ENCODE assay signal across 20 cellular contexts in genomic region chr12:1001507-1001906, GRCh38. TPM values are rescaled to one million over a fixed set of nuclear protein-coding genes. Genes with fewer than 3 reads are reported as not detected.
DNase-seq lines count a peak whose midpoint lies in the region; ATAC-seq, FAIRE-seq and TF ChIP-seq lines count a peak whose summit lies in the region.
"Had no signal": no experiment of that assay in that cellular context is flagged by ENCODE, and none has a peak within 500 bp of the region (broad histone marks: within the 10 kb centered on the region; RNA-seq: fewer than 3 reads in every experiment).

No MANE protein-coding gene starts in this region.

- no peak overlapping the region for H4K8ac ChIP-seq in trophoblast cell (ENCODE audit: low read depth, low read length)

- H3K4ac ChIP-seq in trophoblast cell (ENCODE audit: low read depth, low read length), result no peak overlapping the region

- H3K9ac ChIP-seq in trophoblast cell (ENCODE audit: low read length), result no peak overlapping the region
- H3K9ac ChIP-seq: BLaER1 treated with 17β-estradiol and CSF1 and Interleukin-3, amounts not matched to agents 10 nM and 100 nM had no signal

- H2BK5ac ChIP-seq in trophoblast cell (ENCODE audit: low read depth, low read length, poor library complexity), result no peak overlapping the region

- H3K4me3 ChIP-seq in A549, result no peak overlapping the region
- no peak overlapping the region for H3K4me3 ChIP-seq in HEK293 (ENCODE audit: low read depth, low read length)
- no peak overlapping the region for H3K4me3 ChIP-seq in trophoblast cell (ENCODE audit: low read depth, low read length)
- H3K4me3 ChIP-seq: BLaER1 treated with 17β-estradiol and CSF1 and Interleukin-3, amounts not matched to agents 10 nM and 100 nM had no signal

- no peak overlapping the region for H3K14ac ChIP-seq in trophoblast cell (ENCODE audit: low read length)

- peak; percentile 63 for FAIRE-seq in A549 (lab: Jason Lieb, UNC)
- no peak for FAIRE-seq in RCC 7860 (lab: Jason Lieb, UNC)
- FAIRE-seq: A204.1, D721Med, G401.6, GM12891, GM19239 had no signal

- no peak for ATAC-seq in A549
- ATAC-seq: CD8-positive, alpha-beta T cell had no signal

- TF ChIP-seq CTCF in A549 (IDR thresholded peaks at IDR 0.05) (no peak), HEK293 (tag by site-specific recombination; IDR thresholded peaks at IDR 0.05) (no peak)

- no peaks in the 10 kb centered on the region for H3K79me2 ChIP-seq in trophoblast cell (ENCODE audit: control insufficient read depth, insufficient read depth, low read length, poor library complexity)

- H3K79me1 ChIP-seq in trophoblast cell (ENCODE audit: low read length), result peaks cover 3% of the 10 kb centered on the region

- no peak overlapping the region for H2BK12ac ChIP-seq in trophoblast cell (ENCODE audit: low read length)

- 91% methylated on average over 3 of the region's 3 CpGs for WGBS in A549 (ENCODE audit: missing lambda C conversion rate)
- no CpG with 5 or more reads among the region's 3 CpGs for WGBS in trophoblast cell (ENCODE audit: extremely low coverage, insufficient coverage, insufficient read length)

- TF ChIP-seq RAD21 in A549 (conservative IDR thresholded peaks at IDR 0.05 in 1 of 2, IDR thresholded peaks at IDR 0.05 in 1 of 2), result no peak

- CTCF ChIA-PET in A549 (lab: Yijun Ruan, JAX) (interaction anchor here (0.6 to 1.3 kb wide), 4 partner anchors 10 to 622 kb away, joined by 3 to 4 read pairs (median 4); partner anchors contain the start of gene RAD52), HEK293 (lab: Yijun Ruan, JAX) (interaction anchor here (1.0 kb wide), 1 partner anchor 9 kb away, joined by 4 read pairs; no protein-coding TSS in a partner anchor)

- no peak for TF ChIP-seq POLR2A in A549 (IDR thresholded peaks at IDR 0.05; ENCODE audit: low read length)

- no peak overlapping the region for H4K91ac ChIP-seq in trophoblast cell (ENCODE audit: low read depth, low read length)

- H2AFZ ChIP-seq in trophoblast cell (ENCODE audit: insufficient read depth, low read length, poor library complexity), result no peak overlapping the region

- peaks cover 4 to 10% of the 10 kb centered on the region in 2 experiments; a peak in 2 of 3 replicates for H3K36me3 ChIP-seq in HEK293 (ENCODE audit: control insufficient read depth in 2 of 2, insufficient read depth in 1 of 2, low read length in 2 of 2)
- H3K36me3 ChIP-seq in trophoblast cell (ENCODE audit: control insufficient read depth in 1 of 2, insufficient read depth in 2 of 2, low read length in 2 of 2), result peaks cover 0 to 3% of the 10 kb centered on the region in 2 experiments

- H2BK120ac ChIP-seq in trophoblast cell (ENCODE audit: insufficient read depth, low read length, poor library complexity), result no peak overlapping the region

- H2AK5ac ChIP-seq in trophoblast cell (ENCODE audit: low read length), result no peak overlapping the region

- no peak for DNase-seq in A549 (ENCODE audit: low read depth in 1 of 2, low spot score in 1 of 2)
- peak; percentile 2 for DNase-seq in RCC 7860 (ENCODE audit: low spot score)
- DNase-seq in trophoblast cell, result no peak
- no peak for DNase-seq in amniotic stem cell (lab: John Stamatoyannopoulos, UW)
- DNase-seq: 8988T; AML-193; Caco-2; Calu3; CD4-positive, alpha-beta T cell; CD8-positive, alpha-beta T cell; DMS79 treated with DMSO at 0.1 percent for 48 hours; GF-D8 had no signal

- H3K9me3 ChIP-seq in A549 (no peaks in the 10 kb centered on the region), HEK293 (ENCODE audit: control insufficient read depth, insufficient read depth, low read depth, low read length) (no peaks in the 10 kb centered on the region), trophoblast cell (ENCODE audit: insufficient read depth, low read depth, low read length) (no peaks in the 10 kb centered on the region)
- H3K9me3 ChIP-seq: BLaER1 treated with 17β-estradiol and CSF1 and Interleukin-3, amounts not matched to agents 10 nM and 100 nM; Caco-2 had no signal

- no peak overlapping the region for H3K23ac ChIP-seq in trophoblast cell (ENCODE audit: low read length)

- POLR2A ChIA-PET in A549 (lab: Yijun Ruan, JAX) (interaction anchor here (1.7 kb wide), 1 partner anchor 11 kb away, joined by 5 read pairs; no protein-coding TSS in a partner anchor), HEK293 (lab: Yijun Ruan, JAX) (interaction anchor here (0.9 kb wide), 1 partner anchor 52 kb away, joined by 3 read pairs; the partner anchor contains the start of gene RAD52)

- H3K4me2 ChIP-seq in A549 (no peak overlapping the region), trophoblast cell (ENCODE audit: low read length) (no peak overlapping the region)
- H3K4me2 ChIP-seq: BLaER1 treated with 17β-estradiol and CSF1 and Interleukin-3, amounts not matched to agents 10 nM and 100 nM had no signal

- no peak overlapping the region for H3K18ac ChIP-seq in trophoblast cell (ENCODE audit: low read length)

- H3K4me1 ChIP-seq in A549 (no peaks in the 10 kb centered on the region), HEK293 (ENCODE audit: control insufficient read depth, insufficient read depth, low read length) (no peaks in the 10 kb centered on the region), trophoblast cell (ENCODE audit: control insufficient read depth in 1 of 2, insufficient read depth in 2 of 2, low read length in 2 of 2) (peaks cover 3 to 7% of the 10 kb centered on the region in 2 experiments)

- no peaks in the 10 kb centered on the region for H3K27me3 ChIP-seq in trophoblast cell (ENCODE audit: insufficient read depth, low read length)
- H3K27me3 ChIP-seq: BLaER1 treated with 17β-estradiol and CSF1 and Interleukin-3, amounts not matched to agents 10 nM and 100 nM had no signal

- H3K27ac ChIP-seq in A549, result no peak overlapping the region
- no peak overlapping the region for H3K27ac ChIP-seq in HEK293 (ENCODE audit: extremely low read depth, low read depth, low read length)
- H3K27ac ChIP-seq in trophoblast cell (ENCODE audit: low read depth, low read length), result no peak overlapping the region
- H3K27ac ChIP-seq: BLaER1 treated with 17β-estradiol and CSF1 and Interleukin-3, amounts not matched to agents 10 nM and 100 nM; C4-2B had no signal

- no peak overlapping the region for H4K12ac ChIP-seq in trophoblast cell (ENCODE audit: low read depth, low read length)

- no peak for TF ChIP-seq EP300 in A549 (IDR thresholded peaks at IDR 0.05)

TF ChIP-seq in A549, 52 proteins besides CTCF, POLR2A, EP300 and RAD21 (continues in another document):
- no peak for TF ChIP-seq CHD2 (IDR thresholded peaks at IDR 0.05; ENCODE audit: low read length, partially characterized antibody)
- no peak for TF ChIP-seq ATOH8 (CRISPR knock-in tag; IDR thresholded peaks at IDR 0.05; ENCODE audit: low read depth)
- no peak for TF ChIP-seq FOSB (CRISPR knock-in tag; IDR thresholded peaks at IDR 0.05)
- TF ChIP-seq ZC3H11A (IDR thresholded peaks at IDR 0.05), result no peak
- TF ChIP-seq FOSL2 (IDR thresholded peaks at IDR 0.05), result no peak
- no peak for TF ChIP-seq FOSL2 (CRISPR knock-in tag; IDR thresholded peaks at IDR 0.05)
- TF ChIP-seq RFX5 (IDR thresholded peaks at IDR 0.05), result no peak
- no peak for TF ChIP-seq HOXB13 (CRISPR knock-in tag; IDR thresholded peaks at IDR 0.05; ENCODE audit: low read depth)

TF ChIP-seq in HEK293, 187 proteins besides CTCF, POLR2A, EP300 and RAD21:
- TF ChIP-seq ZNF843 (tag by site-specific recombination; IDR thresholded peaks at IDR 0.05), result no peak
- TF ChIP-seq ZNF146 (tag by site-specific recombination; IDR thresholded peaks at IDR 0.05), result peak; percentile 92

RNA-seq across cellular contexts. Expression of gene ERC1, which starts 10.5 kb away (rescaled TPM):
- polyA plus RNA-seq in A549 (2011; rRNA removed), result 20.9 and 23.6 TPM in 2 replicates
- 6.5 and 11.9 TPM in 2 replicates for polyA plus RNA-seq in A549 (2012; cell fraction: cytosol; rRNA removed)
- 9.8 and 13.5 TPM in 2 replicates for polyA plus RNA-seq in A549 (2012; cell fraction: nucleus; rRNA removed)
- 12.6 to 14.2 TPM (median 13.6 TPM) in 3 replicates for polyA plus RNA-seq in A549 (2017; fragmentation: RNase III; extraction: RNeasy Plus Mini Kit Qiagen cat#74134 plus additional on column Dnase treatment)
- 56.9 and 91.7 TPM in 2 replicates for polyA minus RNA-seq in A549 (2011; rRNA and poly(A)+ RNA removed)
- polyA plus RNA-seq in trophoblast cell (2013), result 21.3 and 22.4 TPM in 2 replicates

RNA-seq across cellular contexts. Expression of gene RAD52, which starts 52.0 kb away (rescaled TPM):
- polyA plus RNA-seq in A549 (2011; rRNA removed) (23.6 and 29.6 TPM in 2 replicates), A549 (2017; fragmentation: RNase III; extraction: RNeasy Plus Mini Kit Qiagen cat#74134 plus additional on column Dnase treatment) (11.6 to 12.9 TPM (median 12.9 TPM) in 3 replicates)
- polyA plus RNA-seq in A549 (2012; cell fraction: cytosol; rRNA removed), result 9.8 and 10.5 TPM in 2 replicates
- polyA plus RNA-seq in A549 (2012; cell fraction: nucleus; rRNA removed), result 23.3 and 25.0 TPM in 2 replicates
- polyA minus RNA-seq in A549 (2011; rRNA and poly(A)+ RNA removed), result 46.8 and 53.9 TPM in 2 replicates
- polyA plus RNA-seq in trophoblast cell (2013), result 7.8 and 8.2 TPM in 2 replicates
